Comparison of ENCODE assay signal across 20 cellular contexts in the genomic region with DNA sequence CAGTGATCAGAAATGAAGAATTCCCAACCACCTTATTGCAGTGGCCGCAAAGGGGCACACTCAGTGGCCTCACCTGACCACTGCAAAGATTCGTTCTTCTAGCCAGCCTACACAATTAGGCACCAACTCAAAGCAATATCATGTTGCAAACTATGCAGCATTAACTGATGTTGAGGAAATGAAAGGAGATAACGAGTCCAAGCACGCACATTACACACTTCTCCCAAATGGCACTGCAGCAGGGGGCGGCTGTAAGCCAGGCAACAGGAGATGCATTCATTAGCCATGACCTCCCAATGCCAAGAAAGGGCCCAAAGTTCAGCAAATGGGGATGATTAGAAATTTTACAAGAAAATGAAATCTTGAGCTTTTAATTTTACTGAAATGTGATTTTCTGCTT. TPM values are rescaled to one million over a fixed set of nuclear protein-coding genes. Genes with fewer than 3 reads are reported as not detected.
A peak's percentile ranks its signal among the peaks of the same experiment; 100 is the strongest.
DNase-seq lines count a peak whose midpoint lies in the region; ATAC-seq and TF ChIP-seq lines count a peak whose summit lies in the region.
"Had no signal": no experiment of that assay in that cellular context is flagged by ENCODE, and none has a peak within 500 bp of the region (broad histone marks: within the 10 kb centered on the region; RNA-seq: fewer than 3 reads in every experiment).

No MANE protein-coding gene starts in this region.

- no peaks in the 10 kb centered on the region for H3K9me3 ChIP-seq in IMR-90 (ENCODE audit: control insufficient read depth, insufficient read depth, low read length)
- no peaks in the 10 kb centered on the region for H3K9me3 ChIP-seq in mammary epithelial cell (replicated peaks; ENCODE audit: insufficient read depth, low read length)
- H3K9me3 ChIP-seq: adrenal gland; BLaER1 treated with 17β-estradiol and CSF1 and Interleukin-3, amounts not matched to agents 10 nM and 100 nM; spleen; stomach had no signal

- no peak overlapping the region for H4K8ac ChIP-seq in IMR-90 (ENCODE audit: low read depth in 2 of 2, low read length in 2 of 2)

- dilution Hi-C loops in IMR-90 (cut with HindIII; ENCODE audit: low sequenced_read_pairs, unreplicated experiment) (no loop called here), mammary epithelial cell (cut with HindIII; ENCODE audit: low sequenced_read_pairs) (no loop called here)

- H3K36me3 ChIP-seq in IMR-90 (ENCODE audit: control insufficient read depth, insufficient read depth, low read length), result peaks cover 5% of the 10 kb centered on the region; the same call in 1 of the 2 replicates
- no peaks in the 10 kb centered on the region for H3K36me3 ChIP-seq in mammary epithelial cell (ENCODE audit: insufficient read depth, low read length)
- H3K36me3 ChIP-seq: adrenal gland, spleen, stomach had no signal

- H3K4me3 ChIP-seq in IMR-90 (ENCODE audit: insufficient read depth, low read depth, low read length) (no peak overlapping the region), mammary epithelial cell (replicated peaks in 1 of 3; ENCODE audit: insufficient read depth in 1 of 3, low read depth in 2 of 3, low read length in 3 of 3) (no peak overlapping the region)
- H3K4me3 ChIP-seq: adrenal gland; BLaER1 treated with 17β-estradiol and CSF1 and Interleukin-3, amounts not matched to agents 10 nM and 100 nM; spleen; stomach had no signal

- H3K4me1 ChIP-seq in IMR-90 (ENCODE audit: control insufficient read depth, insufficient read depth, low read length) (peaks cover 21% of the 10 kb centered on the region), mammary epithelial cell (ENCODE audit: insufficient read depth, low read length) (peaks cover 67% of the 10 kb centered on the region)

- no peak overlapping the region for H3K56ac ChIP-seq in IMR-90 (ENCODE audit: extremely low read depth, insufficient read depth, low read length)

- H4K91ac ChIP-seq in IMR-90 (ENCODE audit: insufficient read depth, low read depth, low read length), result no peak overlapping the region

- H3K4me3 Mint-ChIP-seq in nephron progenitor cell, result peak overlapping the region; percentile 6
- H3K4me3 Mint-ChIP-seq: activated CD4-positive, alpha-beta memory T cell treated with anti-CD3 and anti-CD28 coated beads, Interleukin-2, amount 10 ng/mL, durations not matched to agents 7 days and 5 days; activated T-helper 17 cell treated with anti-CD3 and anti-CD28 coated beads, Interleukin-2, amount 50 U/mL, for 72 hours; T-helper 2 cell treated with Interferon-gamma antibody and Interleukin-4, amounts not matched to agents 5 μg/mL and 100 μg/mL, for 36 hours had no signal

- WGBS in IMR-90 (ENCODE audit: extremely low coverage in 2 of 2, insufficient read length in 1 of 2), 2 experiments, result no CpG with 5 or more reads among the region's 5 CpGs
- 8% methylated on average over 5 of the region's 5 CpGs for WGBS in mammary epithelial cell (ENCODE audit: low coverage, missing lambda C conversion rate)

- no peak overlapping the region for H2BK5ac ChIP-seq in IMR-90 (ENCODE audit: low read depth, low read length, poor library complexity, severe bottlenecking)

- H2AK5ac ChIP-seq in IMR-90 (ENCODE audit: low read depth, low read length), result no peak overlapping the region

- peak overlapping the region; percentile 38; the same call in 1 of the 2 replicates for H2BK120ac ChIP-seq in IMR-90 (ENCODE audit: low read depth, low read length)

- H2BK15ac ChIP-seq in IMR-90 (ENCODE audit: low read depth, low read length), result no peak overlapping the region

- no peak overlapping the region for H3K9ac ChIP-seq in IMR-90 (ENCODE audit: low read depth, low read length)
- H3K9ac ChIP-seq in mammary epithelial cell (ENCODE audit: insufficient read depth, low read length), result no peak overlapping the region
- H3K9ac ChIP-seq: BLaER1 treated with 17β-estradiol and CSF1 and Interleukin-3, amounts not matched to agents 10 nM and 100 nM had no signal

- 0 out of 2 replicates have a peak overlapping the region, but pooled peaks have one; percentile 0 for H3K14ac ChIP-seq in IMR-90 (replicated peaks; ENCODE audit: low read depth, low read length)

- H3K79me2 ChIP-seq in mammary epithelial cell (ENCODE audit: insufficient read depth, low read length), result peaks cover 4% of the 10 kb centered on the region

- H3K4ac ChIP-seq in IMR-90 (ENCODE audit: low read depth, low read length), result peak overlapping the region; percentile 16; the same call in 1 of the 2 replicates

- no peak overlapping the region for H2AK9ac ChIP-seq in IMR-90 (replicated peaks; ENCODE audit: low read depth, low read length, poor library complexity)

- peaks cover 14% of the 10 kb centered on the region for H3K9me1 ChIP-seq in IMR-90 (ENCODE audit: insufficient read depth, low read length)

- peaks cover 51% of the 10 kb centered on the region for H3K4me1 Mint-ChIP-seq in nephron progenitor cell

- H2AFZ ChIP-seq in IMR-90 (replicated peaks; ENCODE audit: low read length, poor library complexity), result no peak overlapping the region
- peak overlapping the region; percentile 62 for H2AFZ ChIP-seq in mammary epithelial cell (ENCODE audit: low read depth, low read length)

- H3K79me1 ChIP-seq in IMR-90 (ENCODE audit: low read depth in 1 of 2, low read length in 2 of 2), result peaks cover 26 to 70% of the 10 kb centered on the region in 2 experiments

- H3K36me3 Mint-ChIP-seq in nephron progenitor cell (ENCODE audit: low read depth), result no peaks in the 10 kb centered on the region

- peaks cover 4% of the 10 kb centered on the region for H3K27me3 Mint-ChIP-seq in nephron progenitor cell (ENCODE audit: low read depth, poor library complexity)
- H3K27me3 Mint-ChIP-seq: activated CD4-positive, alpha-beta memory T cell treated with anti-CD3 and anti-CD28 coated beads, Interleukin-2, amount 10 ng/mL, durations not matched to agents 7 days and 5 days; activated T-helper 17 cell treated with anti-CD3 and anti-CD28 coated beads, Interleukin-2, amount 50 U/mL, for 72 hours had no signal

- BruUV-seq in IMR-90 (replicated peaks; lab: Mats Ljungman, UMichigan) (no TSS peak), mammary epithelial cell (replicated peaks; lab: Mats Ljungman, UMichigan) (no TSS peak)

- ATAC-seq in IMR-90 (ENCODE audit: low read depth), result no peak
- ATAC-seq in left ventricle myocardium superior, result no peak
- ATAC-seq: activated T-helper 17 cell treated with anti-CD3 and anti-CD28 coated beads, Interleukin-2, amount 50 U/mL, for 72 hours had no signal

- H4K5ac ChIP-seq in IMR-90 (ENCODE audit: low read depth, low read length), result no peak overlapping the region

- H3K4me2 ChIP-seq in IMR-90 (ENCODE audit: low read depth, low read length) (no peak overlapping the region), mammary epithelial cell (ENCODE audit: insufficient read depth, low read depth, low read length) (peak overlapping the region; percentile 74)
- H3K4me2 ChIP-seq: BLaER1 treated with 17β-estradiol and CSF1 and Interleukin-3, amounts not matched to agents 10 nM and 100 nM had no signal

- TF ChIP-seq POLR2A in IMR-90 (IDR thresholded peaks at IDR 0.05; ENCODE audit: low read depth, low read length), result no peak

- H3K27me3 ChIP-seq in IMR-90 (ENCODE audit: control insufficient read depth, insufficient read depth, low read length), result no peaks in the 10 kb centered on the region
- H3K27me3 ChIP-seq in mammary epithelial cell (ENCODE audit: insufficient read depth, low read length), result no peaks in the 10 kb centered on the region
- H3K27me3 ChIP-seq: adrenal gland; BLaER1 treated with 17β-estradiol and CSF1 and Interleukin-3, amounts not matched to agents 10 nM and 100 nM; spleen; stomach had no signal

- H3K18ac ChIP-seq in IMR-90 (ENCODE audit: low read depth, low read length), result no peak overlapping the region

- H4K20me1 ChIP-seq in IMR-90 (ENCODE audit: insufficient read depth, low read length) (peaks cover 13% of the 10 kb centered on the region; the same call in 1 of the 2 replicates), mammary epithelial cell (ENCODE audit: insufficient read depth, low read length) (no peaks in the 10 kb centered on the region)

- TF ChIP-seq CTCF in IMR-90 (conservative IDR thresholded peaks at IDR 0.05; ENCODE audit: low read depth, low read length), result no peak
- TF ChIP-seq CTCF in mammary epithelial cell (conservative IDR thresholded peaks at IDR 0.05 in 1 of 2, IDR thresholded peaks at IDR 0.05 in 1 of 2; ENCODE audit: extremely low read depth in 1 of 2, insufficient read depth in 1 of 2, low read depth in 1 of 2, low read length in 2 of 2), result peak in 1 of 2 donors; percentile 15
- no peak for TF ChIP-seq CTCF in nephron progenitor cell (IDR thresholded peaks at IDR 0.05)

- H3K27ac Mint-ChIP-seq in nephron progenitor cell, result no peak overlapping the region
- H3K27ac Mint-ChIP-seq: activated CD4-positive, alpha-beta memory T cell treated with anti-CD3 and anti-CD28 coated beads, Interleukin-2, amount 10 ng/mL, durations not matched to agents 7 days and 5 days; activated T-helper 17 cell treated with anti-CD3 and anti-CD28 coated beads, Interleukin-2, amount 50 U/mL, for 72 hours; T-helper 2 cell treated with Interferon-gamma antibody and Interleukin-4, amounts not matched to agents 5 μg/mL and 100 μg/mL, for 36 hours had no signal

- POLR2A ChIA-PET in IMR-90 (lab: Charles Lee; ENCODE audit: unreplicated experiment), result no interaction called here

- CTCF ChIA-PET in IMR-90 (lab: Yijun Ruan, JAX), result interaction anchor here (1.4 kb wide), 1 partner anchor 9 kb away, joined by 3 read pairs; no protein-coding TSS in a partner anchor
- CTCF ChIA-PET in mammary epithelial cell (lab: Charles Lee; ENCODE audit: low non-redundant PET), result no interaction called here

- no peaks in the 10 kb centered on the region for H3K9me3 Mint-ChIP-seq in nephron progenitor cell
- H3K9me3 Mint-ChIP-seq: activated CD4-positive, alpha-beta memory T cell treated with anti-CD3 and anti-CD28 coated beads, Interleukin-2, amount 10 ng/mL, durations not matched to agents 7 days and 5 days; activated T-helper 17 cell treated with anti-CD3 and anti-CD28 coated beads, Interleukin-2, amount 50 U/mL, for 72 hours; T-helper 2 cell treated with Interferon-gamma antibody and Interleukin-4, amounts not matched to agents 5 μg/mL and 100 μg/mL, for 36 hours had no signal

- no peak overlapping the region for H3K23ac ChIP-seq in IMR-90 (ENCODE audit: low read depth, low read length)

- in situ Hi-C loops in IMR-90 (cut with MboI; ENCODE audit: low sequenced_read_pairs) (no loop called here), mammary epithelial cell (cut with MboI; ENCODE audit: low sequenced_read_pairs in 2 of 2) (loop anchor here in 1 of 2 donors (5.0 to 10.0 kb wide), 2 partner anchors 35 to 387 kb away; no protein-coding TSS in a partner anchor)

- H3K27ac ChIP-seq in IMR-90 (ENCODE audit: insufficient read depth, low read length) (no peak overlapping the region), mammary epithelial cell (ENCODE audit: insufficient read depth, low read depth, low read length) (peak overlapping the region; percentile 85)
- H3K27ac ChIP-seq: adrenal gland; BLaER1 treated with 17β-estradiol and CSF1 and Interleukin-3, amounts not matched to agents 10 nM and 100 nM; spleen had no signal

- no peak for DNase-seq in IMR-90
- DNase-seq in NCI-H748 (lab: John Stamatoyannopoulos, UW; ENCODE audit: unreplicated experiment), result peak; percentile 94
- DNase-seq in mammary epithelial cell, result peak; percentile 80
- DNase-seq in nephron progenitor cell, result no peak
- DNase-seq in GDM1 (lab: John Stamatoyannopoulos, UW), result no peak
- DNase-seq in left ventricle myocardium superior, result no peak
- DNase-seq in activated CD4-positive, CD25-positive, alpha-beta regulatory T cell (lab: John Stamatoyannopoulos, UW), result no peak
- DNase-seq: activated CD4-positive, alpha-beta memory T cell treated with anti-CD3 and anti-CD28 coated beads, Interleukin-2, amount 10 ng/mL, durations not matched to agents 7 days and 5 days; adrenal gland; cerebellar nuclear complex; erythroblast; H7; NCI-H1092; NCI-H524 treated with DMSO at 0.1 percent for 48 hours; SHP77; spleen; stomach had no signal

- intact Hi-C loops in IMR-90 (cut with micrococcal nuclease), result no loop called here
- intact Hi-C loops in mammary epithelial cell (cut with micrococcal nuclease), result loop anchor here (1.0 to 2.0 kb wide), 2 partner anchors 9 to 41 kb away; no protein-coding TSS in a partner anchor
- intact Hi-C loops in left ventricle myocardium superior (cut with micrococcal nuclease), result no loop called here

- TF ChIP-seq RAD21 in IMR-90 (IDR thresholded peaks at IDR 0.05; ENCODE audit: low read length), result no peak

- H2BK20ac ChIP-seq in IMR-90 (ENCODE audit: low read depth, low read length), result no peak overlapping the region; the same call in 1 of the 2 replicates

RNA-seq across cellular contexts. Expression of a gene that starts 39.3 kb away (rescaled TPM):
- total RNA-seq in IMR-90 (2012; rRNA removed), result 11.1 and 13.9 TPM in 2 replicates
- 7.3 and 9.7 TPM in 2 replicates for polyA plus RNA-seq in IMR-90 (2012; rRNA removed)
- 3.4 and 8.9 TPM in 2 replicates for polyA plus RNA-seq in IMR-90 (2012; cell fraction: cytosol; rRNA removed)
- polyA plus RNA-seq in IMR-90 (2012; cell fraction: nucleus; rRNA removed; ENCODE audit: low replicate concordance), result 20.5 and 29.3 TPM in 2 replicates
- 10 to 100 TPM; 18.5 to 34.3 TPM for total RNA-seq in mammary epithelial cell
- polyA plus RNA-seq in mammary epithelial cell, result 7.1 TPM
- polyA minus RNA-seq in mammary epithelial cell, result 11.3 TPM
- 45.2 TPM for total RNA-seq in left ventricle myocardium superior

Comparison
In these comparisons a context has a peak if more than half of its experiments do, and no peak if none do; other contexts are left out.
1. DNase-seq: peak in NCI-H748 (single experiment) and mammary epithelial cell (single experiment); none in IMR-90 (single experiment), nephron progenitor cell (single experiment), GDM1 (single experiment), left ventricle myocardium superior (single experiment) and activated CD4-positive, CD25-positive, alpha-beta regulatory T cell (0 of 4).